ENCODE assay signal across 9 cellular contexts in the genomic region with DNA sequence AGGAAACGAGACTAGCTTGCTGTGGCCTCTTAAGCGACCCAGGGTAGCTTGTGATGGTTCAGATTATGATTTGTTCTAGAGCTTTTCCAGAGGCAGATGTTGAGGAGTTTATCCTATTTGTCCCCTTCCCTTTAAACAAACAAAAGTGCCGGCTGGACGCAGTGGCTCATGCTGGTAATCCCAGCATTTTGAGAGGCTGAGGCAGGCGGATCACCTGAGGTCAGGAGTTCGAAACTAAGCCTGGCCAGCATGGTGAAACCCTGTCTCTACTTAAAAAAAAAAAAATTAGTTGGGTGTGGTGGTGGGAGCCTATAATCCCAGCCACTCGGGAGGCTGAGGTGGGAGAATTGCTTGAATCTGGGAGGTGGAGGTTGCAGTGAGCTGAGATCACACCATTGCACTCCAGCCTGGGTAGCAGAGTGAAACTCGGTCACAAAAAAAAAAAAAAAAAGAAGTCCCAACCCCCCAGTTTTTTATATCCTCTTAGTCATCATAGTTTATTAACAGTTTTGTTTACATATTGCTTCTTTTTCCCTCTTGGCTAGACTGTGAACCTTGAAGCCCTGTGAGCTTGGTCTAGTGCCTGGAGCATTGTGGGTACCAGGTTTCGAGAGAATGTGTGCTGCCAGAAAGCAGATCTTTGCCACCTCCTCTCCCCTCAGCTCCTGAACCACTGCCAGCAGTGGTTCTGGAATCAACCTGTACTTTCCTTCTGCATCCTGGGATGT. TPM values are rescaled to one million over a fixed set of nuclear protein-coding genes. Genes with fewer than 3 reads are reported as not detected.
DNase-seq lines count a peak whose midpoint lies in the region; ATAC-seq, FAIRE-seq and TF ChIP-seq lines count a peak whose summit lies in the region.
"Had no signal": no experiment of that assay in that cellular context is flagged by ENCODE, and none has a peak within 500 bp of the region (broad histone marks: within the 10 kb centered on the region; RNA-seq: fewer than 3 reads in every experiment).

No MANE protein-coding gene starts in this region.

- peak; percentile 83 for DNase-seq in HCEC 1CT
- peak; percentile 55 to 66 for DNase-seq in foreskin fibroblast
- peak; percentile 92 for DNase-seq in small intestine
- DNase-seq in SKM-1 treated with dmso at 0.1 percent for 144 hours (lab: John Stamatoyannopoulos, UW; ENCODE audit: unreplicated experiment): no peak
- no peak for DNase-seq in head of caudate nucleus
- DNase-seq in GM19240 (ENCODE audit: insufficient read length, low spot score): no peak
- DNase-seq: H7 had no signal

- TF ChIP-seq CTCF in foreskin fibroblast (IDR thresholded peaks at IDR 0.05; ENCODE audit: low read depth, low read length): no peak

- H3K4me3 ChIP-seq in foreskin fibroblast (ENCODE audit: low read depth in 1 of 2, low read length in 2 of 2) (no peak overlapping the region), small intestine (ENCODE audit: low read depth in 1 of 2, low read length in 2 of 2) (no peak overlapping the region)

- no peaks in the 10 kb centered on the region for H3K27me3 ChIP-seq in small intestine (ENCODE audit: control insufficient read depth in 2 of 2, insufficient read depth in 2 of 2, low read length in 2 of 2)

- peaks cover 65% of the 10 kb centered on the region for H3K4me1 Mint-ChIP-seq in T-helper 1 cell treated with Interleukin-12 subunit alpha and Interleukin-12 subunit beta and Interleukin-4 antibody, amounts not matched to agents 30 μg/mL and 1 μg/mL, for 36 hours (ENCODE audit: low read depth)

- no peaks in the 10 kb centered on the region for H3K9me3 ChIP-seq in small intestine (ENCODE audit: control insufficient read depth, low read depth)

- ATAC-seq in HG02759 (IDR thresholded peaks at IDR 0.05; ENCODE audit: unreplicated experiment): no peak

- peaks cover 6% of the 10 kb centered on the region for H3K36me3 Mint-ChIP-seq in T-helper 1 cell treated with Interleukin-12 subunit alpha and Interleukin-12 subunit beta and Interleukin-4 antibody, amounts not matched to agents 30 μg/mL and 1 μg/mL, for 36 hours (ENCODE audit: low read depth)

- H3K4me3 Mint-ChIP-seq in T-helper 1 cell treated with Interleukin-12 subunit alpha and Interleukin-12 subunit beta and Interleukin-4 antibody, amounts not matched to agents 30 μg/mL and 1 μg/mL, for 36 hours: peak overlapping the region; percentile 10

- intact Hi-C loops in head of caudate nucleus (cut with DNase I): no loop called here

- H3K27ac Mint-ChIP-seq in T-helper 1 cell treated with Interleukin-12 subunit alpha and Interleukin-12 subunit beta and Interleukin-4 antibody, amounts not matched to agents 30 μg/mL and 1 μg/mL, for 36 hours: peak overlapping the region; percentile 81

- peaks cover 16 to 46% of the 10 kb centered on the region in 2 donors for H3K4me1 ChIP-seq in small intestine (ENCODE audit: control insufficient read depth in 2 of 2, insufficient read depth in 1 of 2, low read depth in 1 of 2, low read length in 1 of 2)

- no peaks in the 10 kb centered on the region for H3K36me3 ChIP-seq in small intestine (ENCODE audit: control insufficient read depth in 2 of 2, insufficient read depth in 2 of 2, low read length in 2 of 2)

- WGBS in small intestine, 3 donors: 15 to 31% (median 18%) methylated on average over 9 of the region's 9 CpGs

- H3K27me3 Mint-ChIP-seq in T-helper 1 cell treated with Interleukin-12 subunit alpha and Interleukin-12 subunit beta and Interleukin-4 antibody, amounts not matched to agents 30 μg/mL and 1 μg/mL, for 36 hours (ENCODE audit: low read depth): no peaks in the 10 kb centered on the region

- no peaks in the 10 kb centered on the region for H3K9me3 Mint-ChIP-seq in T-helper 1 cell treated with Interleukin-12 subunit alpha and Interleukin-12 subunit beta and Interleukin-4 antibody, amounts not matched to agents 30 μg/mL and 1 μg/mL, for 36 hours

- no peak for FAIRE-seq in small intestine (lab: Jason Lieb, UNC)

- peak overlapping the region; percentile 57 to 88 for H3K27ac ChIP-seq in small intestine (ENCODE audit: low read depth in 1 of 2, low read length in 1 of 2)

RNA-seq across cellular contexts. Expression of gene MAPKAPK2, which starts 29.8 kb away (rescaled TPM):
- polyA plus RNA-seq in small intestine: 10 to 100 TPM; 56.4 to 93.5 (median 85.0) TPM

RNA-seq across cellular contexts. Expression of gene IL19, which starts 56.1 kb away (rescaled TPM):
- polyA plus RNA-seq in small intestine: not detected

RNA-seq across cellular contexts. Expression of gene IL10, which starts 57.8 kb away (rescaled TPM):
- 1 to 10 TPM in 1 of 3 donors, under 1 TPM in 1, not detected in 1; 0.54 to 5.1 TPM for polyA plus RNA-seq in small intestine

Comparison
In these comparisons a context has a peak if more than half of its experiments do, and no peak if none do; other contexts are left out.
1. DNase-seq: peak in HCEC 1CT (single experiment), foreskin fibroblast (2 of 2) and small intestine (single experiment); none in SKM-1 treated with dmso at 0.1 percent for 144 hours (single experiment), head of caudate nucleus (0 of 42) and GM19240 (single experiment).